In genomic region chr2:207531024-207531411, GRCh38 we compare ENCODE assay signal across 8 cellular contexts. TPM values are rescaled to one million over a fixed set of nuclear protein-coding genes. Genes with fewer than 3 reads are reported as not detected.
DNase-seq lines count a peak whose midpoint lies in the region; ATAC-seq and TF ChIP-seq lines count a peak whose summit lies in the region.

No MANE protein-coding gene starts in this region.

- H3K4me3 ChIP-seq in Caco-2 (ENCODE audit: low read depth, low read length) (peak overlapping the region; percentile 85), iPS-18c (ENCODE audit: insufficient read depth, low read depth, low read length) (peak overlapping the region; percentile 61)

- peak overlapping the region; percentile 78 for H3K4me3 Mint-ChIP-seq in Caco-2 (ENCODE audit: unreplicated experiment)
- H3K4me3 Mint-ChIP-seq in IgD-negative memory B cell, result peak overlapping the region; percentile 94 to 99 (median 97)

- H3K4me1 Mint-ChIP-seq in Caco-2 (ENCODE audit: low read depth, unreplicated experiment) (peaks cover 26% of the 10 kb centered on the region), IgD-negative memory B cell (peaks cover 38 to 56% (median 53%) of the 10 kb centered on the region in 3 donors)

- no peak for ATAC-seq in GM18867 (IDR thresholded peaks at IDR 0.05; ENCODE audit: unreplicated experiment)
- no peak for ATAC-seq in GM18907 (IDR thresholded peaks at IDR 0.05; ENCODE audit: unreplicated experiment)

- DNase-seq in Caco-2, result no peak
- peak; percentile 7 for DNase-seq in activated T-helper 9 cell treated with anti-CD3 and anti-CD28 coated beads, Interleukin-2, amount 50 U/mL, for 16 hours (ENCODE audit: low read depth)
- peak; percentile 27 for DNase-seq in stimulated activated CD4-positive, alpha-beta T cell treated with anti-CD3 and anti-CD28 coated beads, Interleukin-4, amount 100 ng/mL, for 1 hour
- no peak for DNase-seq in cerebellar nuclear complex (lab: John Stamatoyannopoulos, UW)

- POLR2A ChIA-PET in Caco-2 (lab: Charles Lee), result interaction anchor here (0.6 to 1.9 kb wide), 2 partner anchors 8 to 52 kb away, joined by 6 to 19 read pairs; no protein-coding TSS in a partner anchor

- H3K4me1 ChIP-seq in Caco-2, result peaks cover 38% of the 10 kb centered on the region

- H3K9me3 ChIP-seq in Caco-2 (no peaks in the 10 kb centered on the region), iPS-18c (ENCODE audit: control insufficient read depth, insufficient read depth, low read length) (no peaks in the 10 kb centered on the region)

- no peaks in the 10 kb centered on the region for H3K27me3 ChIP-seq in Caco-2 (replicated peaks; ENCODE audit: control insufficient read depth, insufficient read depth, low read length)

- H3K27me3 Mint-ChIP-seq in Caco-2 (ENCODE audit: insufficient read depth, unreplicated experiment), result no peaks in the 10 kb centered on the region
- no peaks in the 10 kb centered on the region for H3K27me3 Mint-ChIP-seq in IgD-negative memory B cell

- H3K36me3 Mint-ChIP-seq in Caco-2 (ENCODE audit: insufficient read depth, unreplicated experiment) (peaks cover 10% of the 10 kb centered on the region), IgD-negative memory B cell (no peaks in the 10 kb centered on the region)

- no peaks in the 10 kb centered on the region for H3K9me3 Mint-ChIP-seq in Caco-2 (ENCODE audit: unreplicated experiment)
- H3K9me3 Mint-ChIP-seq in IgD-negative memory B cell, result peaks cover 0 to 2% (median 0%) of the 10 kb centered on the region in 3 donors

- H3K27ac Mint-ChIP-seq in Caco-2 (ENCODE audit: unreplicated experiment) (peak overlapping the region; percentile 97), IgD-negative memory B cell (peak overlapping the region; percentile 93 to 99 (median 99))

- H3K36me3 ChIP-seq in Caco-2 (ENCODE audit: control insufficient read depth, insufficient read depth, low read length), result peaks cover 1% of the 10 kb centered on the region; the same call in 1 of the 2 replicates

- intact Hi-C loops in Caco-2 (cut with micrococcal nuclease; ENCODE audit: unreplicated experiment), result no loop called here

- no peak for TF ChIP-seq CTCF in Caco-2 (IDR thresholded peaks at IDR 0.05; ENCODE audit: insufficient read depth in 1 of 2, low read depth in 1 of 2, low read length in 1 of 2, severe bottlenecking in 1 of 2, unreplicated experiment in 1 of 2)

- CTCF ChIA-PET in Caco-2 (lab: Charles Lee), result no interaction called here

- BruUV-seq in Caco-2 (replicated peaks; lab: Mats Ljungman, UMichigan), result TSS peak; percentile 66

RNA-seq across cellular contexts. Expression of gene CREB1, which starts 1.3 kb away (rescaled TPM):
- 49.7 and 59.0 TPM in 2 replicates for total RNA-seq in Caco-2 (2022)
- 84.5 TPM for polyA plus RNA-seq in IgD-negative memory B cell

Comparison
In these comparisons a context has a peak if more than half of its experiments do, and no peak if none do; other contexts are left out.
1. DNase-seq: peak in activated T-helper 9 cell treated with anti-CD3 and anti-CD28 coated beads, Interleukin-2, amount 50 U/mL, for 16 hours (single experiment) and stimulated activated CD4-positive, alpha-beta T cell treated with anti-CD3 and anti-CD28 coated beads, Interleukin-4, amount 100 ng/mL, for 1 hour (single experiment); none in Caco-2 (0 of 2) and cerebellar nuclear complex (0 of 2).